18 cellular contexts compared by ENCODE assay signal in genomic region chr6:164826831-164827468, GRCh38.
DNase-seq lines count a peak whose midpoint lies in the region; ATAC-seq lines count a peak whose summit lies in the region.
"Had no signal": no experiment of that assay in that cellular context is flagged by ENCODE, and none has a peak within 500 bp of the region (broad histone marks: within the 10 kb centered on the region; RNA-seq: fewer than 3 reads in every experiment).

No MANE protein-coding gene starts in this region.

- DNase-seq in NCI-H1092 treated with DMSO at 0.1 percent for 48 hours (lab: John Stamatoyannopoulos, UW) (peak; percentile 38), NCI-H1092 (lab: John Stamatoyannopoulos, UW) (no peak), NCI-H1105 treated with DMSO at 0.1 percent for 48 hours (lab: John Stamatoyannopoulos, UW) (peak; percentile 90), astrocyte of the hippocampus (ENCODE audit: low read depth, low spot score) (peak; percentile 18), renal cortical epithelial cell (ENCODE audit: low read depth) (peak; percentile 10), middle frontal gyrus (ENCODE audit: extremely low spot score, low spot score) (no peak)
- DNase-seq: 8988T; activated naive CD8-positive, alpha-beta T cell treated with anti-CD3 and anti-CD28 coated beads, Interleukin-2, amount 50 U/mL, for 24 hours; C1 segment of cervical spinal cord; immature natural killer cell; natural killer cell; NCI-H2029 treated with DMSO at 0.1 percent for 48 hours; stimulated activated naive CD4-positive, alpha-beta T cell; T-helper 9 cell had no signal

- ATAC-seq in GM18861 (IDR thresholded peaks at IDR 0.05; ENCODE audit: unreplicated experiment) = no peak
- ATAC-seq in HG03159 (IDR thresholded peaks at IDR 0.05; ENCODE audit: unreplicated experiment) = no peak
- ATAC-seq: activated CD4-positive, CD25-positive, alpha-beta regulatory T cell treated with anti-CD3 and anti-CD28 coated beads, Interleukin-2, amount 50 U/mL, for 24 hours; activated naive CD8-positive, alpha-beta T cell treated with anti-CD3 and anti-CD28 coated beads, Interleukin-2, amount 50 U/mL, for 24 hours; activated T-helper 17 cell treated with anti-CD3 and anti-CD28 coated beads, Interleukin-2, amount 50 U/mL, for 72 hours had no signal

Comparison
In these comparisons a context has a peak if more than half of its experiments do, and no peak if none do; other contexts are left out.
1. DNase-seq: peak in NCI-H1092 treated with DMSO at 0.1 percent for 48 hours (single experiment), NCI-H1105 treated with DMSO at 0.1 percent for 48 hours (single experiment), astrocyte of the hippocampus (single experiment) and renal cortical epithelial cell (single experiment); none in NCI-H1092 (single experiment) and middle frontal gyrus (single experiment).